ENCODE assay signal across 23 cellular contexts in the genomic region with DNA sequence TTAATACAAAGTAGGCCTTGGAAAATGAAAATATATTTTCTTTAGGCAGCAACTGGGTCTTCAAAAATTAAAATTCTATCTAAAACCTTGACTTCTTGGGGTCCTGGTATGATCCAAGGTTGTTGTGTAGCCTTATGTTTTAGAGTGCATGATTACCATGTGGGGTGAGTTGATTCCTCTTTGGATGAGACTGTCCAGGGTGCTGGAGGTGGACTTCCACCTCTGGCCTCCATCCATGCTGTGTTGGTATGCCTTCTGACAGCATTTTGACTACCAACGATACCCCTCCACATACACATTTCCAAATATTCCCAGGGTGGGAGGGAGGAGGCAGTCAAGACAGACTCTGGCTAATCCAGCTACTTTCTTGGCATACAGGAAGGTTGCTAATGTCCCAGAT.
A peak's percentile ranks its signal among the peaks of the same experiment; 100 is the strongest.
DNase-seq lines count a peak whose midpoint lies in the region; ATAC-seq, FAIRE-seq and TF ChIP-seq lines count a peak whose summit lies in the region.
"Had no signal": no experiment of that assay in that cellular context is flagged by ENCODE, and none has a peak within 500 bp of the region (broad histone marks: within the 10 kb centered on the region; RNA-seq: fewer than 3 reads in every experiment).

No MANE protein-coding gene starts in this region.

- H3K9me3 ChIP-seq in liver (ENCODE audit: control insufficient read depth in 4 of 4, low read length in 3 of 4) (no peaks in the 10 kb centered on the region), HepG2 (ENCODE audit: low read length) (no peaks in the 10 kb centered on the region), right lobe of liver (no peaks in the 10 kb centered on the region)
- H3K9me3 ChIP-seq: A549, Caco-2 had no signal

- no peaks in the 10 kb centered on the region for H3K79me2 ChIP-seq in HepG2 (ENCODE audit: insufficient read depth, low read length)

- FAIRE-seq in HepG2 (lab: Jason Lieb, UNC), result no peak
- FAIRE-seq: A549, D721Med, G401.6, GM12891, GM18507, GM19239 had no signal

- TF ChIP-seq CTCF in liver (IDR thresholded peaks at IDR 0.05; ENCODE audit: low read depth, low read length, missing input control), result no peak
- no peak for TF ChIP-seq CTCF in HepG2 (CRISPR knock-in tag; IDR thresholded peaks at IDR 0.05)
- TF ChIP-seq CTCF in right lobe of liver (IDR thresholded peaks at IDR 0.05), result no peak
- no peak for TF ChIP-seq CTCF in GM13977 (IDR thresholded peaks at IDR 0.05; ENCODE audit: extremely low read depth, insufficient read depth, missing control alignments)

- DNase-seq in HepG2 (ENCODE audit: low spot score) (no peak), right lobe of liver (peak in 1 of 3 donors; percentile 50), inferior parietal cortex (ENCODE audit: extremely low spot score) (no peak), GM13977 (ENCODE audit: low spot score) (no peak)
- DNase-seq: AML-193; Caco-2; Calu3; CD4-positive, alpha-beta T cell; CD8-positive, alpha-beta T cell; DMS79 treated with DMSO at 0.1 percent for 48 hours; GF-D8 had no signal

- no peak overlapping the region for H2AFZ ChIP-seq in HepG2 (ENCODE audit: low read length)

- intact Hi-C loops in HepG2 (cut with micrococcal nuclease; ENCODE audit: unreplicated experiment) (no loop called here), right lobe of liver (cut with DNase I) (no loop called here)

- no peak for TF ChIP-seq POLR2A in HepG2 (IDR thresholded peaks at IDR 0.05; ENCODE audit: insufficient read depth in 1 of 2, low read depth in 2 of 2, low read length in 2 of 2)
- no peak for TF ChIP-seq POLR2A in right lobe of liver (IDR thresholded peaks at IDR 0.05)

- ATAC-seq in HepG2 (no peak), right lobe of liver (peak; percentile 35 to 50 (median 49)), GM18870 (IDR thresholded peaks at IDR 0.05; ENCODE audit: unreplicated experiment) (no peak)
- ATAC-seq: A549; CD8-positive, alpha-beta T cell had no signal

- H3K4me3 ChIP-seq in liver (ENCODE audit: low read depth in 1 of 3, low read length in 3 of 3) (no peak overlapping the region), HepG2 (replicated peaks in 1 of 3; ENCODE audit: insufficient read depth in 1 of 3, low read depth in 2 of 3, low read length in 3 of 3) (no peak overlapping the region), right lobe of liver (no peak overlapping the region)
- H3K4me3 ChIP-seq: A549; BLaER1 treated with 17β-estradiol and CSF1 and Interleukin-3, amounts not matched to agents 10 nM and 100 nM had no signal

- 31% methylated on average over 1 of the region's 1 CpG for WGBS in liver
- 14% methylated on average over 1 of the region's 1 CpG for WGBS in HepG2 (ENCODE audit: low lambda C conversion rate)
- WGBS in right lobe of liver (ENCODE audit: insufficient coverage, low coverage, low lambda C conversion rate, missing lambda C conversion rate), result 0% methylated on average over 1 of the region's 1 CpG

- CTCF ChIA-PET in HepG2 (lab: Yijun Ruan, JAX; ENCODE audit: low intra/inter-chr PET ratio, low total read pairs), result no interaction called here

- H3K27ac ChIP-seq in liver (ENCODE audit: low read depth in 1 of 2, low read length in 2 of 2), result no peak overlapping the region
- no peak overlapping the region for H3K27ac ChIP-seq in HepG2 (ENCODE audit: extremely low read length, insufficient read depth, low read length)
- H3K27ac ChIP-seq in right lobe of liver, result no peak overlapping the region
- H3K27ac ChIP-seq: 22Rv1; A549; BLaER1 treated with 17β-estradiol and CSF1 and Interleukin-3, amounts not matched to agents 10 nM and 100 nM; C4-2B had no signal

- POLR2A ChIA-PET in HepG2 (lab: Yijun Ruan, JAX), result no interaction called here

- no peak overlapping the region for H3K4me2 ChIP-seq in HepG2 (ENCODE audit: low read depth, low read length)
- H3K4me2 ChIP-seq: A549 had no signal

- H3K4me1 ChIP-seq in liver (ENCODE audit: control insufficient read depth in 4 of 4, insufficient read depth in 4 of 4, low read length in 3 of 4) (peaks cover 9 to 29% (median 25%) of the 10 kb centered on the region in 4 donors), HepG2 (ENCODE audit: insufficient read depth, low read length) (no peaks in the 10 kb centered on the region), right lobe of liver (peaks cover 0 to 39% (median 12%) of the 10 kb centered on the region in 4 donors)
- H3K4me1 ChIP-seq: A549, Caco-2 had no signal

- H3K9ac ChIP-seq in liver (ENCODE audit: low read depth in 1 of 2, low read length in 2 of 2) (no peak overlapping the region), HepG2 (ENCODE audit: insufficient read depth, low read depth, low read length) (no peak overlapping the region)
- H3K9ac ChIP-seq: BLaER1 treated with 17β-estradiol and CSF1 and Interleukin-3, amounts not matched to agents 10 nM and 100 nM had no signal

- H4K20me1 ChIP-seq in HepG2 (ENCODE audit: insufficient read depth, low read length), result no peaks in the 10 kb centered on the region
- H4K20me1 ChIP-seq: BLaER1 treated with 17β-estradiol and CSF1 and Interleukin-3, amounts not matched to agents 10 nM and 100 nM had no signal

- H3K36me3 ChIP-seq in liver (ENCODE audit: control insufficient read depth in 4 of 4, insufficient read depth in 3 of 4, low read depth in 1 of 4, low read length in 3 of 4) (no peaks in the 10 kb centered on the region), HepG2 (replicated peaks in 1 of 2; ENCODE audit: control insufficient read depth in 1 of 2, insufficient read depth in 2 of 2, low read length in 2 of 2) (no peaks in the 10 kb centered on the region), right lobe of liver (no peaks in the 10 kb centered on the region)
- H3K36me3 ChIP-seq: BLaER1 treated with 17β-estradiol and CSF1 and Interleukin-3, amounts not matched to agents 10 nM and 100 nM had no signal

- H3K27me3 ChIP-seq in liver (ENCODE audit: control insufficient read depth in 4 of 4, insufficient read depth in 4 of 4, low read length in 3 of 4) (no peaks in the 10 kb centered on the region), HepG2 (ENCODE audit: control insufficient read depth in 1 of 2, insufficient read depth in 2 of 2, low read length in 2 of 2) (no peaks in the 10 kb centered on the region), right lobe of liver (no peaks in the 10 kb centered on the region)

- TF ChIP-seq EP300 in HepG2 (IDR thresholded peaks at IDR 0.05; ENCODE audit: low read depth in 2 of 2, low read length in 2 of 2), result no peak
- TF ChIP-seq EP300 in HepG2 (CRISPR knock-in tag; IDR thresholded peaks at IDR 0.05; ENCODE audit: borderline replicate concordance), result no peak

- TF ChIP-seq RAD21 in liver (IDR thresholded peaks at IDR 0.05), result peak in 1 of 2 donors; percentile 7
- TF ChIP-seq RAD21 in HepG2 (CRISPR knock-in tag; IDR thresholded peaks at IDR 0.05), result no peak

- in situ Hi-C loops in HepG2 (cut with HindIII; ENCODE audit: extremely low pct_ligation_motif_present, low pct_unique_long_range_greater_than_20kb) (no loop called here), GM13977 (cut with MboI; ENCODE audit: low pct_unique_long_range_greater_than_20kb, low sequenced_read_pairs, unreplicated experiment) (no loop called here)

- BruUV-seq in HepG2 (replicated peaks; lab: Mats Ljungman, UMichigan), result no TSS peak

TF ChIP-seq in liver, 16 proteins besides CTCF, POLR2A, EP300 and RAD21 (continues in another document):
- peak; percentile 11 for TF ChIP-seq SP1 (IDR thresholded peaks at IDR 0.05)
- peak; percentile 60 to 73 for TF ChIP-seq HNF4A (conservative IDR thresholded peaks at IDR 0.05)
- no peak for TF ChIP-seq JUND (IDR thresholded peaks at IDR 0.05)
- TF ChIP-seq, protein P1, sequence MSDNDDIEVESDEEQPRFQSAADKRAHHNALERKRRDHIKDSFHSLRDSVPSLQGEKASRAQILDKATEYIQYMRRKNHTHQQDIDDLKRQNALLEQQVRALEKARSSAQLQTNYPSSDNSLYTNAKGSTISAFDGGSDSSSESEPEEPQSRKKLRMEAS (IDR thresholded peaks at IDR 0.05), result peak; percentile 12
- TF ChIP-seq FOXA1 (IDR thresholded peaks at IDR 0.05), result no peak
- no peak for TF ChIP-seq NR2F2 (IDR thresholded peaks at IDR 0.05)
- TF ChIP-seq HNF4G (IDR thresholded peaks at IDR 0.05), result peak; percentile 39
- no peak for TF ChIP-seq EGR1 (IDR thresholded peaks at IDR 0.05; ENCODE audit: low read depth in 2 of 2)

TF ChIP-seq in HepG2, 621 proteins besides CTCF, POLR2A, EP300 and RAD21 (continues in another document):
- TF ChIP-seq ZMYM3 (CRISPR knock-in tag; IDR thresholded peaks at IDR 0.05), result no peak
- TF ChIP-seq ZNF160 (CRISPR knock-in tag; IDR thresholded peaks at IDR 0.05), result no peak
- TF ChIP-seq, protein P2, sequence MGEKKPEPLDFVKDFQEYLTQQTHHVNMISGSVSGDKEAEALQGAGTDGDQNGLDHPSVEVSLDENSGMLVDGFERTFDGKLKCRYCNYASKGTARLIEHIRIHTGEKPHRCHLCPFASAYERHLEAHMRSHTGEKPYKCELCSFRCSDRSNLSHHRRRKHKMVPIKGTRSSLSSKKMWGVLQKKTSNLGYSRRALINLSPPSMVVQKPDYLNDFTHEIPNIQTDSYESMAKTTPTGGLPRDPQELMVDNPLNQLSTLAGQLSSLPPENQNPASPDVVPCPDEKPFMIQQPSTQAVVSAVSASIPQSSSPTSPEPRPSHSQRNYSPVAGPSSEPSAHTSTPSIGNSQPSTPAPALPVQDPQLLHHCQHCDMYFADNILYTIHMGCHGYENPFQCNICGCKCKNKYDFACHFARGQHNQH (CRISPR knock-in tag; IDR thresholded peaks at IDR 0.05), result no peak

TF ChIP-seq in PFSK-1, 5 proteins besides CTCF, POLR2A, EP300 and RAD21 (continues in another document):
- TF ChIP-seq, protein P3, sequence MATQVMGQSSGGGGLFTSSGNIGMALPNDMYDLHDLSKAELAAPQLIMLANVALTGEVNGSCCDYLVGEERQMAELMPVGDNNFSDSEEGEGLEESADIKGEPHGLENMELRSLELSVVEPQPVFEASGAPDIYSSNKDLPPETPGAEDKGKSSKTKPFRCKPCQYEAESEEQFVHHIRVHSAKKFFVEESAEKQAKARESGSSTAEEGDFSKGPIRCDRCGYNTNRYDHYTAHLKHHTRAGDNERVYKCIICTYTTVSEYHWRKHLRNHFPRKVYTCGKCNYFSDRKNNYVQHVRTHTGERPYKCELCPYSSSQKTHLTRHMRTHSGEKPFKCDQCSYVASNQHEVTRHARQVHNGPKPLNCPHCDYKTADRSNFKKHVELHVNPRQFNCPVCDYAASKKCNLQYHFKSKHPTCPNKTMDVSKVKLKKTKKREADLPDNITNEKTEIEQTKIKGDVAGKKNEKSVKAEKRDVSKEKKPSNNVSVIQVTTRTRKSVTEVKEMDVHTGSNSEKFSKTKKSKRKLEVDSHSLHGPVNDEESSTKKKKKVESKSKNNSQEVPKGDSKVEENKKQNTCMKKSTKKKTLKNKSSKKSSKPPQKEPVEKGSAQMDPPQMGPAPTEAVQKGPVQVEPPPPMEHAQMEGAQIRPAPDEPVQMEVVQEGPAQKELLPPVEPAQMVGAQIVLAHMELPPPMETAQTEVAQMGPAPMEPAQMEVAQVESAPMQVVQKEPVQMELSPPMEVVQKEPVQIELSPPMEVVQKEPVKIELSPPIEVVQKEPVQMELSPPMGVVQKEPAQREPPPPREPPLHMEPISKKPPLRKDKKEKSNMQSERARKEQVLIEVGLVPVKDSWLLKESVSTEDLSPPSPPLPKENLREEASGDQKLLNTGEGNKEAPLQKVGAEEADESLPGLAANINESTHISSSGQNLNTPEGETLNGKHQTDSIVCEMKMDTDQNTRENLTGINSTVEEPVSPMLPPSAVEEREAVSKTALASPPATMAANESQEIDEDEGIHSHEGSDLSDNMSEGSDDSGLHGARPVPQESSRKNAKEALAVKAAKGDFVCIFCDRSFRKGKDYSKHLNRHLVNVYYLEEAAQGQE (IDR thresholded peaks at IDR 0.05; ENCODE audit: insufficient read depth in 1 of 2, low read depth in 2 of 2, low read length in 2 of 2), result peak; percentile 68 to 88

Comparison
In these comparisons a context has a peak if more than half of its experiments do, and no peak if none do; other contexts are left out.
1. ATAC-seq: peak in right lobe of liver (4 of 4); none in HepG2 (single experiment) and GM18870 (single experiment).